ENCODE assay signal across 8 cellular contexts in genomic region chr20:9514461-9515210, GRCh38. TPM values are rescaled to one million over a fixed set of nuclear protein-coding genes. Genes with fewer than 3 reads are reported as not detected.
DNase-seq lines count a peak whose midpoint lies in the region; ATAC-seq lines count a peak whose summit lies in the region.

Gene LAMP5 (plus strand): TSS chr20:9514590. CDS start chr20:9514853, 263 bp downstream.

- peak within 1 kb of the TSS; percentile 53 for H3K4me2 ChIP-seq in trophoblast cell (ENCODE audit: low read length)

- H4K12ac ChIP-seq in trophoblast cell (ENCODE audit: low read depth, low read length) = no peak within 1 kb of the TSS

- H3K9ac ChIP-seq in trophoblast cell (ENCODE audit: low read length) = no peak within 1 kb of the TSS

- no peak within 1 kb of the TSS for H3K4me3 ChIP-seq in trophoblast cell (ENCODE audit: low read depth, low read length)

- no peak within 1 kb of the TSS for H2BK5ac ChIP-seq in trophoblast cell (ENCODE audit: low read depth, low read length, poor library complexity)

- peaks cover 46% of the 10 kb centered on the region for H3K27me3 ChIP-seq in trophoblast cell (ENCODE audit: insufficient read depth, low read length)

- no peak within 1 kb of the TSS for H4K8ac ChIP-seq in trophoblast cell (ENCODE audit: low read depth, low read length)

- H3K4me1 ChIP-seq in trophoblast cell (ENCODE audit: control insufficient read depth in 1 of 2, insufficient read depth in 2 of 2, low read length in 2 of 2) = peaks cover 11% of the 10 kb centered on the region in 2 experiments

- no peak within 1 kb of the TSS for H2BK12ac ChIP-seq in trophoblast cell (ENCODE audit: low read length)

- no peaks in the 10 kb centered on the region for H3K36me3 ChIP-seq in trophoblast cell (ENCODE audit: control insufficient read depth in 1 of 2, insufficient read depth in 2 of 2, low read length in 2 of 2)

- H2AK5ac ChIP-seq in trophoblast cell (ENCODE audit: low read length) = no peak within 1 kb of the TSS

- H2AFZ ChIP-seq in trophoblast cell (ENCODE audit: insufficient read depth, low read length, poor library complexity) = no peak within 1 kb of the TSS

- peaks cover 2% of the 10 kb centered on the region for H3K9me3 ChIP-seq in trophoblast cell (ENCODE audit: insufficient read depth, low read depth, low read length)

- no peak within 1 kb of the TSS for H3K4ac ChIP-seq in trophoblast cell (ENCODE audit: low read depth, low read length)

- no peak within 1 kb of the TSS for H3K18ac ChIP-seq in trophoblast cell (ENCODE audit: low read length)

- no peak within 1 kb of the TSS for H3K14ac ChIP-seq in trophoblast cell (ENCODE audit: low read length)

- no peak within 1 kb of the TSS for H4K91ac ChIP-seq in trophoblast cell (ENCODE audit: low read depth, low read length)

- H3K79me2 ChIP-seq in trophoblast cell (ENCODE audit: control insufficient read depth, insufficient read depth, low read length, poor library complexity) = no peaks in the 10 kb centered on the region

- H2BK120ac ChIP-seq in trophoblast cell (ENCODE audit: insufficient read depth, low read length, poor library complexity) = no peak within 1 kb of the TSS

- H3K27ac ChIP-seq in trophoblast cell (ENCODE audit: low read depth, low read length) = no peak within 1 kb of the TSS

- H3K23ac ChIP-seq in trophoblast cell (ENCODE audit: low read length) = no peak within 1 kb of the TSS

- ATAC-seq in GM21723 (IDR thresholded peaks at IDR 0.05; ENCODE audit: unreplicated experiment) (peak; percentile 30), GM18870 (IDR thresholded peaks at IDR 0.05; ENCODE audit: unreplicated experiment) (no peak), HG03135 (IDR thresholded peaks at IDR 0.05; ENCODE audit: unreplicated experiment) (no peak)

- no peaks in the 10 kb centered on the region for H3K79me1 ChIP-seq in trophoblast cell (ENCODE audit: low read length)

- no CpG with 5 or more reads among the region's 38 CpGs for WGBS in trophoblast cell (ENCODE audit: extremely low coverage, insufficient coverage, insufficient read length)

- DNase-seq in NCI-H526 (lab: John Stamatoyannopoulos, UW) = peak; percentile 46 to 84
- DNase-seq in fibroblast of gingiva (ENCODE audit: low read depth) = peak; percentile 21
- DNase-seq in trophoblast cell = no peak
- DNase-seq in stimulated activated CD4-positive, alpha-beta T cell treated with anti-CD3 and anti-CD28 coated beads, Interleukin-2, amount 100 ng/mL, for 24 hours = no peak
- DNase-seq in activated CD8-positive, alpha-beta memory T cell treated with anti-CD3 and anti-CD28 coated beads, Interleukin-2, amount 50 U/mL, for 4 hours = no peak

RNA-seq across cellular contexts. Expression of gene LAMP5, which starts in this region (rescaled TPM):
- polyA plus RNA-seq in trophoblast cell (2013) = 0.04 TPM in 1 of 2 replicates, not detected in the other

Comparison
In these comparisons a context has a peak if more than half of its experiments do, and no peak if none do; other contexts are left out.
1. DNase-seq: peak in NCI-H526 (2 of 2) and fibroblast of gingiva (single experiment); none in trophoblast cell (0 of 2), stimulated activated CD4-positive, alpha-beta T cell treated with anti-CD3 and anti-CD28 coated beads, Interleukin-2, amount 100 ng/mL, for 24 hours (0 of 2) and activated CD8-positive, alpha-beta memory T cell treated with anti-CD3 and anti-CD28 coated beads, Interleukin-2, amount 50 U/mL, for 4 hours (single experiment).